ENCODE assay signal across 31 cellular contexts in genomic region chr6:137443901-137444300, GRCh38. TPM values are rescaled to one million over a fixed set of nuclear protein-coding genes. Genes with fewer than 3 reads are reported as not detected.
DNase-seq lines count a peak whose midpoint lies in the region; ATAC-seq, FAIRE-seq and TF ChIP-seq lines count a peak whose summit lies in the region.
"Had no signal": no experiment of that assay in that cellular context is flagged by ENCODE, and none has a peak within 500 bp of the region (broad histone marks: within the 10 kb centered on the region; RNA-seq: fewer than 3 reads in every experiment).

No MANE protein-coding gene starts in this region.

- no peaks in the 10 kb centered on the region for H3K9me2 ChIP-seq in Karpas-422 (replicated peaks; ENCODE audit: insufficient read depth, low read length)

- no peak overlapping the region for H3K4me3 Mint-ChIP-seq in activated naive CD4-positive, alpha-beta T cell treated with anti-CD3 and anti-CD28 coated beads for 36 hours
- H3K4me3 Mint-ChIP-seq: activated CD4-positive, alpha-beta T cell treated with anti-CD3 and anti-CD28 coated beads for 36 hours; activated CD8-positive, alpha-beta T cell treated with anti-CD3 and anti-CD28 coated beads, Interleukin-2, amount 10 ng/mL, durations not matched to agents 7 days and 5 days; activated naive CD4-positive, alpha-beta T cell treated with anti-CD3 and anti-CD28 coated beads, Interleukin-2, amount 50 U/mL, for 24 hours; CD4-positive, CD25-positive, alpha-beta regulatory T cell; nephron progenitor cell; stimulated activated naive CD8-positive, alpha-beta T cell treated with anti-CD3 and anti-CD28 coated beads, Interleukin-15, amount 100 ng/mL, for 72 hours had no signal

- H3K9me3 ChIP-seq in HepG2 (ENCODE audit: low read length) (no peaks in the 10 kb centered on the region), right lobe of liver (no peaks in the 10 kb centered on the region), Karpas-422 (ENCODE audit: low read length) (peaks cover 3% of the 10 kb centered on the region), Peyer's patch (no peaks in the 10 kb centered on the region)
- H3K9me3 ChIP-seq: ovary, vagina had no signal

- H3K79me2 ChIP-seq in HepG2 (ENCODE audit: insufficient read depth, low read length) (no peaks in the 10 kb centered on the region), Karpas-422 (ENCODE audit: low read length) (no peaks in the 10 kb centered on the region)

- no peak for TF ChIP-seq POLR2A in HepG2 (IDR thresholded peaks at IDR 0.05; ENCODE audit: insufficient read depth in 1 of 2, low read depth in 2 of 2, low read length in 2 of 2)
- no peak for TF ChIP-seq POLR2A in right lobe of liver (IDR thresholded peaks at IDR 0.05)
- no peak for TF ChIP-seq POLR2A in Peyer's patch (IDR thresholded peaks at IDR 0.05)

- H3K27ac Mint-ChIP-seq in activated naive CD4-positive, alpha-beta T cell treated with anti-CD3 and anti-CD28 coated beads for 36 hours, result no peak overlapping the region
- H3K27ac Mint-ChIP-seq: activated CD4-positive, alpha-beta T cell treated with anti-CD3 and anti-CD28 coated beads for 36 hours; activated CD8-positive, alpha-beta T cell treated with anti-CD3 and anti-CD28 coated beads, Interleukin-2, amount 10 ng/mL, durations not matched to agents 7 days and 5 days; activated naive CD4-positive, alpha-beta T cell treated with anti-CD3 and anti-CD28 coated beads, Interleukin-2, amount 50 U/mL, for 24 hours; activated T-helper 2 cell treated with anti-CD3 and anti-CD28 coated beads, Interferon-gamma antibody, Interleukin-2, Interleukin-4, amounts not matched to agents 10 μg/mL and 5 μg/mL and 100 μg/mL, durations not matched to agents 14 hours and 24 hours and 36 hours; CD4-positive, CD25-positive, alpha-beta regulatory T cell; nephron progenitor cell; stimulated activated naive CD8-positive, alpha-beta T cell treated with anti-CD3 and anti-CD28 coated beads, Interleukin-15, amount 100 ng/mL, for 72 hours had no signal

- H3K36me3 Mint-ChIP-seq in activated naive CD4-positive, alpha-beta T cell treated with anti-CD3 and anti-CD28 coated beads for 36 hours (ENCODE audit: low read depth), result peaks cover 3% of the 10 kb centered on the region
- H3K36me3 Mint-ChIP-seq: CD4-positive, CD25-positive, alpha-beta regulatory T cell had no signal

- H3K36me3 ChIP-seq in HepG2 (replicated peaks in 1 of 2; ENCODE audit: control insufficient read depth in 1 of 2, insufficient read depth in 2 of 2, low read length in 2 of 2), result no peaks in the 10 kb centered on the region
- H3K36me3 ChIP-seq in right lobe of liver, result no peaks in the 10 kb centered on the region
- no peaks in the 10 kb centered on the region for H3K36me3 ChIP-seq in Karpas-422 (ENCODE audit: insufficient read depth, low read length)
- no peaks in the 10 kb centered on the region for H3K36me3 ChIP-seq in Peyer's patch
- H3K36me3 ChIP-seq: brain microvascular endothelial cell, ovary, vagina had no signal

- H3K4me1 Mint-ChIP-seq in activated naive CD4-positive, alpha-beta T cell treated with anti-CD3 and anti-CD28 coated beads for 36 hours (ENCODE audit: low read depth), result peaks cover 2% of the 10 kb centered on the region
- H3K4me1 Mint-ChIP-seq: nephron progenitor cell had no signal

- H3K9ac ChIP-seq in HepG2 (ENCODE audit: insufficient read depth, low read depth, low read length), result no peak overlapping the region
- no peak overlapping the region for H3K9ac ChIP-seq in Karpas-422 (ENCODE audit: low read length)

- H3K4me3 ChIP-seq in HepG2 (replicated peaks in 1 of 3; ENCODE audit: insufficient read depth in 1 of 3, low read depth in 2 of 3, low read length in 3 of 3) (no peak overlapping the region), right lobe of liver (no peak overlapping the region), Karpas-422 (ENCODE audit: low read length) (no peak overlapping the region), fibroblast of the aortic adventitia (ENCODE audit: low read depth, low read length) (no peak overlapping the region), Peyer's patch (no peak overlapping the region)
- H3K4me3 ChIP-seq: ovary, vagina had no signal

- H2AFZ ChIP-seq in HepG2 (ENCODE audit: low read length) (no peak overlapping the region), Karpas-422 (ENCODE audit: low read length) (peak overlapping the region; percentile 41; the same call in 1 of the 2 replicates)

- DNase-seq in HepG2 (ENCODE audit: low spot score), result no peak
- no peak for DNase-seq in right lobe of liver
- no peak for DNase-seq in Karpas-422
- DNase-seq in fibroblast of the aortic adventitia (ENCODE audit: low read depth), result no peak
- DNase-seq in urothelium cell line (ENCODE audit: low spot score), result peak; percentile 6
- no peak for DNase-seq in OCI-M2 (lab: John Stamatoyannopoulos, UW; ENCODE audit: unreplicated experiment)
- no peak for DNase-seq in Peyer's patch
- DNase-seq in activated naive CD4-positive, alpha-beta T cell treated with anti-CD3 and anti-CD28 coated beads for 36 hours, result no peak
- DNase-seq: activated CD4-positive, alpha-beta T cell treated with anti-CD3 and anti-CD28 coated beads for 36 hours; activated CD8-positive, alpha-beta T cell treated with anti-CD3 and anti-CD28 coated beads, Interleukin-2, amount 10 ng/mL, durations not matched to agents 7 days and 5 days; amygdala; brain microvascular endothelial cell; CD4-positive, CD25-positive, alpha-beta regulatory T cell; hippocampal formation; mammary epithelial cell; NCI-H1436 treated with DMSO at 0.1 percent for 48 hours; NCI-H226; nephron progenitor cell; ovary; SHP77 treated with DMSO at 0.1 percent for 48 hours; stimulated activated naive CD8-positive, alpha-beta T cell treated with anti-CD3 and anti-CD28 coated beads, Interleukin-15, amount 100 ng/mL, for 72 hours had no signal

- ATAC-seq in HepG2 (peak; percentile 81), right lobe of liver (no peak)
- ATAC-seq: activated CD4-positive, alpha-beta T cell treated with anti-CD3 and anti-CD28 coated beads for 36 hours; activated CD8-positive, alpha-beta T cell treated with anti-CD3 and anti-CD28 coated beads, Interleukin-2, amount 10 ng/mL, durations not matched to agents 7 days and 5 days; Panc1; stimulated activated naive CD8-positive, alpha-beta T cell treated with anti-CD3 and anti-CD28 coated beads, Interleukin-15, amount 100 ng/mL, for 72 hours had no signal

- POLR2A ChIA-PET in HepG2 (lab: Yijun Ruan, JAX), result no interaction called here

- H3K27me3 ChIP-seq in HepG2 (ENCODE audit: control insufficient read depth in 1 of 2, insufficient read depth in 2 of 2, low read length in 2 of 2), result peaks cover 0 to 5% of the 10 kb centered on the region in 2 experiments; a peak in 1 of 5 replicates
- H3K27me3 ChIP-seq in right lobe of liver, result no peaks in the 10 kb centered on the region
- H3K27me3 ChIP-seq in Karpas-422 (ENCODE audit: low read length), result no peaks in the 10 kb centered on the region
- no peaks in the 10 kb centered on the region for H3K27me3 ChIP-seq in Peyer's patch
- H3K27me3 ChIP-seq: brain microvascular endothelial cell, ovary, vagina had no signal

- TF ChIP-seq RAD21 in HepG2 (CRISPR knock-in tag; IDR thresholded peaks at IDR 0.05), result no peak

- H3K27ac ChIP-seq in HepG2 (ENCODE audit: extremely low read length, insufficient read depth, low read length) (no peak overlapping the region), right lobe of liver (no peak overlapping the region), Karpas-422 (ENCODE audit: low read length) (no peak overlapping the region), Peyer's patch (no peak overlapping the region)
- H3K27ac ChIP-seq: brain microvascular endothelial cell, ovary, vagina had no signal

- H3K4me2 ChIP-seq in HepG2 (ENCODE audit: low read depth, low read length) (no peak overlapping the region), Karpas-422 (ENCODE audit: low read depth, low read length, poor library complexity, severe bottlenecking) (no peak overlapping the region)

- H3K27me3 Mint-ChIP-seq in activated naive CD4-positive, alpha-beta T cell treated with anti-CD3 and anti-CD28 coated beads for 36 hours (ENCODE audit: low read depth), result no peaks in the 10 kb centered on the region
- H3K27me3 Mint-ChIP-seq: activated naive CD4-positive, alpha-beta T cell treated with anti-CD3 and anti-CD28 coated beads, Interleukin-2, amount 50 U/mL, for 24 hours; stimulated activated naive CD8-positive, alpha-beta T cell treated with anti-CD3 and anti-CD28 coated beads, Interleukin-15, amount 100 ng/mL, for 72 hours had no signal

- intact Hi-C loops in HepG2 (cut with micrococcal nuclease; ENCODE audit: unreplicated experiment), result no loop called here
- intact Hi-C loops in right lobe of liver (cut with DNase I), result no loop called here
- intact Hi-C loops in activated naive CD4-positive, alpha-beta T cell treated with anti-CD3 and anti-CD28 coated beads for 36 hours (cut with micrococcal nuclease), result no loop called here

- H4K20me1 ChIP-seq in HepG2 (ENCODE audit: insufficient read depth, low read length), result no peaks in the 10 kb centered on the region
- no peaks in the 10 kb centered on the region for H4K20me1 ChIP-seq in Karpas-422 (ENCODE audit: insufficient read depth, low read depth, low read length)

- FAIRE-seq in HepG2 (lab: Jason Lieb, UNC) (no peak), urothelium cell line (lab: Jason Lieb, UNC) (no peak)
- FAIRE-seq: G401.6, GM19239 had no signal

- in situ Hi-C loops in HepG2 (cut with HindIII; ENCODE audit: extremely low pct_ligation_motif_present, low pct_unique_long_range_greater_than_20kb), result no loop called here

- CTCF ChIA-PET in HepG2 (lab: Yijun Ruan, JAX; ENCODE audit: low intra/inter-chr PET ratio, low total read pairs), result no interaction called here
- CTCF ChIA-PET in activated naive CD4-positive, alpha-beta T cell treated with anti-CD3 and anti-CD28 coated beads for 36 hours (lab: Charles Lee), result interaction anchor here (1.1 kb wide), 1 partner anchor 190 kb away, joined by 3 read pairs; no protein-coding TSS in a partner anchor

- TF ChIP-seq CTCF in HepG2 (CRISPR knock-in tag; IDR thresholded peaks at IDR 0.05), result no peak
- TF ChIP-seq CTCF in right lobe of liver (IDR thresholded peaks at IDR 0.05), result no peak
- peak; percentile 11 for TF ChIP-seq CTCF in fibroblast of the aortic adventitia (IDR thresholded peaks at IDR 0.05; ENCODE audit: insufficient read depth, low read length)
- TF ChIP-seq CTCF in Peyer's patch (IDR thresholded peaks at IDR 0.05), result no peak

- BruUV-seq in HepG2 (replicated peaks; lab: Mats Ljungman, UMichigan), result no TSS peak

- H3K9me3 Mint-ChIP-seq in activated naive CD4-positive, alpha-beta T cell treated with anti-CD3 and anti-CD28 coated beads for 36 hours, result peaks cover 5% of the 10 kb centered on the region
- H3K9me3 Mint-ChIP-seq: activated T-helper 2 cell treated with anti-CD3 and anti-CD28 coated beads, Interferon-gamma antibody, Interleukin-2, Interleukin-4, amounts not matched to agents 10 μg/mL and 5 μg/mL and 100 μg/mL, durations not matched to agents 14 hours and 24 hours and 36 hours had no signal

- H3K4me1 ChIP-seq in HepG2 (ENCODE audit: insufficient read depth, low read length) (no peaks in the 10 kb centered on the region), right lobe of liver (no peaks in the 10 kb centered on the region), Karpas-422 (ENCODE audit: low read length) (no peaks in the 10 kb centered on the region), Peyer's patch (no peaks in the 10 kb centered on the region)
- H3K4me1 ChIP-seq: vagina had no signal

- TF ChIP-seq EP300 in HepG2 (IDR thresholded peaks at IDR 0.05; ENCODE audit: low read depth in 2 of 2, low read length in 2 of 2) (no peak), HepG2 (CRISPR knock-in tag; IDR thresholded peaks at IDR 0.05; ENCODE audit: borderline replicate concordance) (no peak)

- no CpG with 5 or more reads among the region's 1 CpG for WGBS in HepG2 (ENCODE audit: low lambda C conversion rate)
- no CpG with 5 or more reads among the region's 1 CpG for WGBS in right lobe of liver (ENCODE audit: insufficient coverage, low coverage, low lambda C conversion rate, missing lambda C conversion rate)

RNA-seq across cellular contexts. Expression of gene OLIG3, which starts 50.3 kb away (rescaled TPM):
- total RNA-seq in HepG2 (2016; rRNA removed; fragmentation: Illumina TruSeq; extraction: Trizol) (not detected in 2 replicates), right lobe of liver (not detected), fibroblast of the aortic adventitia (ENCODE audit: low replicate concordance) (0.74 TPM in 1 of 2 replicates, not detected in the other), Peyer's patch (not detected)
- total RNA-seq in HepG2 (2016; cell fraction: cytosol; rRNA removed; fragmentation: Illumina TruSeq; extraction: Trizol; ENCODE audit: low read depth), result not detected in 2 replicates
- total RNA-seq in HepG2 (2016; cell fraction: insoluble cytoplasmic fraction; rRNA removed; fragmentation: Illumina TruSeq; extraction: Trizol), result not detected in 2 replicates
- total RNA-seq in HepG2 (2016; cell fraction: membrane; rRNA removed; fragmentation: Illumina TruSeq; extraction: Trizol), result not detected in 2 replicates
- total RNA-seq in HepG2 (2016; cell fraction: nucleus; rRNA removed; fragmentation: Illumina TruSeq; extraction: Trizol), result not detected in 2 replicates
- polyA plus RNA-seq in HepG2 (2011; rRNA removed), result 0.03 TPM in 1 of 2 replicates, not detected in the other
- 0.03 TPM in 1 of 2 replicates, not detected in the other for polyA plus RNA-seq in HepG2 (2011; cell fraction: cytosol; rRNA removed)
- not detected in 2 replicates for polyA plus RNA-seq in HepG2 (2011; cell fraction: nucleus; rRNA removed)
- polyA plus RNA-seq in HepG2 (2012), result not detected in 2 replicates
- not detected in 2 replicates for polyA plus RNA-seq in HepG2 (2016; cell fraction: cytosol; fragmentation: Illumina TruSeq; extraction: Trizol; ENCODE audit: low read depth)
- not detected in 2 replicates for polyA plus RNA-seq in HepG2 (2016; cell fraction: insoluble cytoplasmic fraction; fragmentation: Illumina TruSeq; extraction: Trizol; ENCODE audit: low read depth)
- not detected in 2 replicates for polyA plus RNA-seq in HepG2 (2016; cell fraction: membrane; fragmentation: Illumina TruSeq; extraction: Trizol; ENCODE audit: low read depth)
- polyA plus RNA-seq in HepG2 (2016; cell fraction: nucleus; fragmentation: Illumina TruSeq; extraction: Trizol; ENCODE audit: insufficient read depth, low read depth), result not detected in 2 replicates
- not detected in 2 replicates for polyA minus RNA-seq in HepG2 (2011; rRNA and poly(A)+ RNA removed; ENCODE audit: low replicate concordance)
- polyA minus RNA-seq in HepG2 (2011; cell fraction: cytosol; rRNA and poly(A)+ RNA removed), result not detected in 2 replicates
- polyA minus RNA-seq in HepG2 (2011; cell fraction: nucleus; rRNA and poly(A)+ RNA removed), result not detected in 2 replicates
- not detected in 2 replicates for total RNA-seq in Karpas-422 (2014; rRNA removed; shearing (Covaris generic); ENCODE audit: low replicate concordance)
- total RNA-seq in activated naive CD4-positive, alpha-beta T cell treated with anti-CD3 and anti-CD28 coated beads for 36 hours, result not detected
- total RNA-seq: A172; activated CD4-positive, alpha-beta T cell treated with anti-CD3 and anti-CD28 coated beads for 36 hours; activated T-helper 2 cell treated with anti-CD3 and anti-CD28 coated beads, Interferon-gamma antibody, Interleukin-2, Interleukin-4, amounts not matched to agents 10 μg/mL and 5 μg/mL and 100 μg/mL, durations not matched to agents 14 hours and 24 hours and 36 hours; CD4-positive, CD25-positive, alpha-beta regulatory T cell; chondrocyte; H4; mammary epithelial cell; ovary; T-helper 2 cell treated with Interferon-gamma antibody and Interleukin-4, amounts not matched to agents 100 ng/mL and 5 ng/mL, for 36 hours; vagina had no signal
- polyA plus RNA-seq: CD4-positive, CD25-positive, alpha-beta regulatory T cell; mammary epithelial cell; ovary had no signal
